In genomic region chr10:57846307-57847065, GRCh38 we compare ENCODE assay signal across 15 cellular contexts.
"Had no signal": no experiment of that assay in that cellular context is flagged by ENCODE, and none has a peak within 500 bp of the region (broad histone marks: within the 10 kb centered on the region; RNA-seq: fewer than 3 reads in every experiment).

No MANE protein-coding gene starts in this region.

- DNase-seq: effector CD8-positive, alpha-beta T cell; foreskin melanocyte; head of caudate nucleus; hypothalamus; kidney glomerular epithelial cell; mesenchymal stem cell; midbrain; naive thymus-derived CD4-positive, alpha-beta T cell; nephron progenitor cell; stimulated activated naive CD4-positive, alpha-beta T cell; stomach; substantia nigra; trophoblast cell had no signal

- H3K27me3 Mint-ChIP-seq: naive thymus-derived CD4-positive, alpha-beta T cell had no signal

- H3K9me3 Mint-ChIP-seq: nephron progenitor cell had no signal

- H3K27ac Mint-ChIP-seq: naive thymus-derived CD4-positive, alpha-beta T cell; nephron progenitor cell had no signal

- ATAC-seq: left lobe of liver; naive thymus-derived CD4-positive, alpha-beta T cell; sciatic nerve had no signal

- H3K36me3 Mint-ChIP-seq: naive thymus-derived CD4-positive, alpha-beta T cell had no signal

- H3K4me3 Mint-ChIP-seq: naive thymus-derived CD4-positive, alpha-beta T cell; nephron progenitor cell had no signal

- H3K4me1 Mint-ChIP-seq: naive thymus-derived CD4-positive, alpha-beta T cell had no signal
